Comparison of ENCODE assay signal across 12 cellular contexts in genomic region chr1:12741946-12742345, GRCh38. TPM values are rescaled to one million over a fixed set of nuclear protein-coding genes. Genes with fewer than 3 reads are reported as not detected.
"Had no signal": no experiment of that assay in that cellular context is flagged by ENCODE, and none has a peak within 500 bp of the region (broad histone marks: within the 10 kb centered on the region; RNA-seq: fewer than 3 reads in every experiment).

No MANE protein-coding gene starts in this region.

- H3K4me3 ChIP-seq: GM23248, GM23338, HAP-1 had no signal

- H3K4me3 Mint-ChIP-seq: GM23338, H9, HFFc6 had no signal

- H3K4me2 ChIP-seq: GM23338 had no signal

- DNase-seq: GM23248, GOT3, H7, H9, HCEC 1CT, HFFc6 had no signal

- H2AFZ ChIP-seq: GM23248, GM23338 had no signal

- H3K4me1 Mint-ChIP-seq: GM23338, H9 had no signal

- H3K9ac ChIP-seq: GM23248 had no signal

- ATAC-seq: GM23338, HCT116 had no signal

- H3K9me3 Mint-ChIP-seq: GM23338 had no signal

- H3K36me3 ChIP-seq: HAP-1 had no signal

- H3K27ac Mint-ChIP-seq: GM23338, H9, HFFc6 had no signal

- FAIRE-seq: H1, H54 had no signal

- H3K9me3 ChIP-seq: HAP-1 had no signal

- H3K27ac ChIP-seq: GM23248 had no signal

- H3K4me1 ChIP-seq: HAP-1 had no signal

RNA-seq across cellular contexts. Expression of gene CFAP107, which starts 4.1 kb away (rescaled TPM):
- total RNA-seq: GM23248, H1, H4, H7, H9, HFFc6 had no signal
- polyA plus RNA-seq: GM23248, GM23338 had no signal

RNA-seq across cellular contexts. Expression of gene AADACL3, which starts 26.0 kb away (rescaled TPM):
- total RNA-seq: GM23248, H4, HFFc6 had no signal
- polyA plus RNA-seq: GM23248 had no signal

RNA-seq across cellular contexts. Expression of gene PRAMEF12, which starts 31.6 kb away (rescaled TPM):
- total RNA-seq: GM23248, GM23338, H1, H4, H7, H9, HFFc6 had no signal
- polyA plus RNA-seq: GM23248, GM23338, H1 had no signal

RNA-seq across cellular contexts. Expression of gene PRAMEF1, which starts 49.3 kb away (rescaled TPM):
- total RNA-seq: GM23248, GM23338, H1, H4, H7, H9, HFFc6 had no signal
- polyA plus RNA-seq: GM23248, GM23338, H1 had no signal
